In the genomic region with DNA sequence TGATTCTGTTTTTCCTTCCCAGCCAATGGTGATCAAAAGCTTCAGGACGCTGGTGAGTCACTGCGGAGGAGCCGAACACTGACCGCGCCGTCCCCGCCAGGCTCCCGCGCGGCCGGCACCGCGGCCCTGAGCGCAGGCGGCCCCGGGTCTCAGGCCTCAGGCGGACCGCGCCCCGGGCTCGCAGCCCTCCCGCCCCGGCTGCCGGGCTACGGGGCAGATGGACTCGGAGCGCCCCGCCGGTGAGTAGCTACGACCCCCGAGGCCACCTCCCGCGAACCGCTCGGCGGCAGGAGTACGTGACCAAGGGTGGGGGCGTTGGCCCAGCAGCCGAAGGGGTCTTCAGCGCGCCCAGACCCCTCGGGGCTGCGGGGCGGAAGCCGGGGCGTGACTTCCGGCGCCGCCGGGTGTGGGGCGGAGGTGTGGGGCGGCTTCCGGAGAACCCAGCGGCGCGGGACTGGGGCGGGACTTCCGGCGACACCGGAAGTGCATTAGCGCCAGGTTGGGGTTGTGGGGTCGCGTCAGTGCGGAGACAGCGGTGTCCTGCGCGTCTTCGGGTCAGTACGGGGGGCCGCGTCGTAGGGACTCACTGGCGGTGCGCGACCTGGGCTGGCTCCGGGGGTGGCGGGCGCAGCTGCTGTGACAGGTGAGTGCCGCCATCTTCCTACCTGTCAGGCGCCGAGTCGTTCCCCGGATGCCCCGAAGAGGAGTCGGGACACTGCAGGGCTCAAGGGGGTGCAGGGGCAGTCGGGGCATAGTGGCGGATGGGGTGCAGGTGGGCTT, we compare ENCODE assay signal across 8 cellular contexts. TPM values are rescaled to one million over a fixed set of nuclear protein-coding genes. Genes with fewer than 3 reads are reported as not detected.
DNase-seq lines count a peak whose midpoint lies in the region; ATAC-seq and TF ChIP-seq lines count a peak whose summit lies in the region.

A gene with protein sequence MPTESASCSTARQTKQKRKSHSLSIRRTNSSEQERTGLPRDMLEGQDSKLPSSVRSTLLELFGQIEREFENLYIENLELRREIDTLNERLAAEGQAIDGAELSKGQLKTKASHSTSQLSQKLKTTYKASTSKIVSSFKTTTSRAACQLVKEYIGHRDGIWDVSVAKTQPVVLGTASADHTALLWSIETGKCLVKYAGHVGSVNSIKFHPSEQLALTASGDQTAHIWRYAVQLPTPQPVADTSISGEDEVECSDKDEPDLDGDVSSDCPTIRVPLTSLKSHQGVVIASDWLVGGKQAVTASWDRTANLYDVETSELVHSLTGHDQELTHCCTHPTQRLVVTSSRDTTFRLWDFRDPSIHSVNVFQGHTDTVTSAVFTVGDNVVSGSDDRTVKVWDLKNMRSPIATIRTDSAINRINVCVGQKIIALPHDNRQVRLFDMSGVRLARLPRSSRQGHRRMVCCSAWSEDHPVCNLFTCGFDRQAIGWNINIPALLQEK (plus strand): TSS at position 60 of the 780 bp plus-strand sequence. CDS start 15,771 bp downstream, outside the sequence.

- DNase-seq in AG04450 (ENCODE audit: low read depth, low spot score) (peak; percentile 56), NCI-H226 (peak; percentile 79), left kidney (ENCODE audit: low read depth, low spot score) (peak; percentile 95)
- DNase-seq in activated CD4-positive, alpha-beta T cell treated with anti-CD3 and anti-CD28 coated beads for 4 hours: peak; percentile 85
- peak; percentile 84 for DNase-seq in stimulated activated CD4-positive, alpha-beta T cell treated with anti-CD3 and anti-CD28 coated beads, Interleukin-1b, Interleukin-23, amount 100 ng/mL, for 48 hours

- H3K9me3 ChIP-seq in AG04450 (ENCODE audit: control insufficient read depth, insufficient read depth, low read length): peaks cover 4% of the 10 kb centered on the region; the same call in 1 of the 2 replicates

- POLR2A ChIA-PET in AG04450 (lab: Yijun Ruan, JAX): interaction anchor here (0.7 to 0.9 kb wide), 3 partner anchors 14 to 70 kb away, joined by 3 read pairs; a partner anchor contains a TSS

- no peak for TF ChIP-seq CTCF in AG04450 (IDR thresholded peaks at IDR 0.05; ENCODE audit: low read depth, low read length)

- peak within 1 kb of the TSS; percentile 99 for H3K4me3 ChIP-seq in AG04450 (ENCODE audit: low read depth, low read length)

- peak; percentile 88 for ATAC-seq in GM18861 (IDR thresholded peaks at IDR 0.05; ENCODE audit: unreplicated experiment)
- ATAC-seq in HG03066 (IDR thresholded peaks at IDR 0.05; ENCODE audit: low read depth, unreplicated experiment): peak; percentile 93

- no peaks in the 10 kb centered on the region for H3K27me3 ChIP-seq in AG04450 (ENCODE audit: control insufficient read depth, insufficient read depth, low read length)

- CTCF ChIA-PET in AG04450 (lab: Charles Lee): no interaction called here

- peak within 1 kb of the TSS; percentile 94 for H3K27ac ChIP-seq in AG04450 (ENCODE audit: low read depth, low read length)
- peak within 1 kb of the TSS; percentile 96 for H3K27ac ChIP-seq in cingulate gyrus (ENCODE audit: low read depth, low read length)

RNA-seq across cellular contexts. Expression of the gene that starts here (rescaled TPM):
- 15.0 and 16.0 TPM in 2 replicates for polyA plus RNA-seq in AG04450 (2011; rRNA removed)
- 31.3 and 51.6 TPM in 2 replicates for polyA minus RNA-seq in AG04450 (2011; rRNA and poly(A)+ RNA removed)

Comparison
In these comparisons a context has a peak if more than half of its experiments do, and no peak if none do; other contexts are left out.
1. Peak in every context shown above with its lines: DNase-seq, ATAC-seq, H3K4me3 ChIP-seq and H3K27ac ChIP-seq.